In genomic region chr20:62752671-62753501, GRCh38 we compare ENCODE assay signal across 17 cellular contexts. TPM values are rescaled to one million over a fixed set of nuclear protein-coding genes. Genes with fewer than 3 reads are reported as not detected.
DNase-seq lines count a peak whose midpoint lies in the region; ATAC-seq, FAIRE-seq and TF ChIP-seq lines count a peak whose summit lies in the region.
"Had no signal": no experiment of that assay in that cellular context is flagged by ENCODE, and none has a peak within 500 bp of the region (broad histone marks: within the 10 kb centered on the region; RNA-seq: fewer than 3 reads in every experiment).

No MANE protein-coding gene starts in this region.

- H3K79me2 ChIP-seq in HCT116 (ENCODE audit: insufficient read depth, low read length) (peaks cover 72% of the 10 kb centered on the region), K562 (ENCODE audit: control insufficient read depth, insufficient read depth, low read length) (no peaks in the 10 kb centered on the region)

- peaks cover 3% of the 10 kb centered on the region for H3K9me1 ChIP-seq in K562 (ENCODE audit: control insufficient read depth, insufficient read depth, low read length)

- no peaks in the 10 kb centered on the region for H3K9me2 ChIP-seq in HCT116 (ENCODE audit: insufficient read depth)

- peaks cover 13% of the 10 kb centered on the region; the same call in 1 of the 2 replicates for H4K20me1 ChIP-seq in HCT116 (ENCODE audit: insufficient read depth)
- no peaks in the 10 kb centered on the region for H4K20me1 ChIP-seq in K562 (replicated peaks; ENCODE audit: control insufficient read depth, insufficient read depth, low read length)

- H3K36me3 ChIP-seq in HCT116 (ENCODE audit: control insufficient read depth in 1 of 2, insufficient read depth in 2 of 2, low read length in 2 of 2), result peaks cover 16 to 36% of the 10 kb centered on the region in 2 experiments; a peak in 2 of 4 replicates
- H3K36me3 ChIP-seq in K562 (ENCODE audit: control insufficient read depth, insufficient read depth, low read length), result no peaks in the 10 kb centered on the region
- H3K36me3 ChIP-seq in spleen, result no peaks in the 10 kb centered on the region
- H3K36me3 ChIP-seq: gastrocnemius medialis, vagina had no signal

- POLR2A ChIA-PET in HCT116 (lab: Charles Lee) (no interaction called here), K562 (lab: Yijun Ruan, JAX) (interaction anchor here (0.6 kb wide), 2 partner anchors 11 to 688 kb away, joined by 3 read pairs; no protein-coding TSS in a partner anchor)

- TF ChIP-seq CTCF in HCT116 (IDR thresholded peaks at IDR 0.05 in 2 of 3, conservative IDR thresholded peaks at IDR 0.05 in 1 of 3; ENCODE audit: borderline replicate concordance in 1 of 3, insufficient read depth in 1 of 3, low read depth in 2 of 3, low read length in 2 of 3) (no peak), K562 (IDR thresholded peaks at IDR 0.05 in 2 of 3, conservative IDR thresholded peaks at IDR 0.05 in 1 of 3; ENCODE audit: insufficient read depth in 2 of 3, low read depth in 1 of 3, low read length in 3 of 3) (no peak), spleen (IDR thresholded peaks at IDR 0.05 in 8 of 11, conservative IDR thresholded peaks at IDR 0.05 in 3 of 11) (no peak)

- CTCF ChIA-PET in HCT116 (lab: Charles Lee), result no interaction called here
- CTCF ChIA-PET in K562 (lab: Yijun Ruan, JAX; ENCODE audit: low intra/inter-chr PET ratio), result no interaction called here

- H3K9ac ChIP-seq in HCT116 (ENCODE audit: low read length) (no peak overlapping the region), K562 (ENCODE audit: insufficient read depth in 1 of 2, low read depth in 2 of 2, low read length in 2 of 2) (peak overlapping the region in 1 of 2 experiments; percentile 82; a peak in 1 of 4 replicates)

- TF ChIP-seq RAD21 in HCT116 (IDR thresholded peaks at IDR 0.05; ENCODE audit: low read depth), result no peak
- no peak for TF ChIP-seq RAD21 in K562 (CRISPR knock-in tag; conservative IDR thresholded peaks at IDR 0.05 in 1 of 2, IDR thresholded peaks at IDR 0.05 in 1 of 2)

- H3K4me3 ChIP-seq in HCT116 (replicated peaks in 1 of 2; ENCODE audit: low read depth in 1 of 2, low read length in 2 of 2) (no peak overlapping the region), K562 (no peak overlapping the region), spleen (no peak overlapping the region)
- H3K4me3 ChIP-seq: gastrocnemius medialis, vagina had no signal

- TF ChIP-seq POLR2A in HCT116 (IDR thresholded peaks at IDR 0.05; ENCODE audit: borderline replicate concordance, extremely low read depth, insufficient read depth, insufficient read length) (no peak), K562 (conservative IDR thresholded peaks at IDR 0.05) (no peak), spleen (IDR thresholded peaks at IDR 0.05) (no peak)

- H3K4me1 ChIP-seq in HCT116 (ENCODE audit: control insufficient read depth in 1 of 2, insufficient read depth in 2 of 2, low read length in 2 of 2), result peaks cover 0 to 24% of the 10 kb centered on the region in 2 experiments; a peak in 1 of 4 replicates
- peaks cover 6 to 30% of the 10 kb centered on the region in 2 experiments; a peak in 4 of 5 replicates for H3K4me1 ChIP-seq in K562 (replicated peaks in 1 of 2; ENCODE audit: control insufficient read depth in 2 of 2, insufficient read depth in 2 of 2, low read length in 2 of 2)
- peaks cover 0 to 9% (median 0%) of the 10 kb centered on the region in 6 donors for H3K4me1 ChIP-seq in spleen
- H3K4me1 ChIP-seq: gastrocnemius medialis, vagina had no signal

- peak overlapping the region; percentile 34; the same call in 1 of the 2 replicates for H3K27ac ChIP-seq in HCT116 (ENCODE audit: low read depth, low read length)
- no peak overlapping the region for H3K27ac ChIP-seq in K562 (ENCODE audit: extremely low read depth, low read depth, low read length)
- H3K27ac ChIP-seq in spleen, result no peak overlapping the region
- H3K27ac ChIP-seq: gastrocnemius medialis, vagina had no signal

- BruUV-seq in HCT116 (replicated peaks; lab: Mats Ljungman, UMichigan) (no TSS peak), K562 (replicated peaks; lab: Mats Ljungman, UMichigan) (no TSS peak)

- WGBS in K562 (ENCODE audit: insufficient coverage, low coverage, missing lambda C conversion rate), result 44% methylated on average over 22 of the region's 29 CpGs
- WGBS in spleen, 5 donors, result 80 to 84% (median 82%) methylated on average over 15 to 29 of the region's 29 CpGs

- no peaks in the 10 kb centered on the region for H3K27me3 ChIP-seq in HCT116 (ENCODE audit: insufficient read depth, low read length)
- peaks cover 14 to 18% of the 10 kb centered on the region in 2 experiments; a peak in 4 of 5 replicates for H3K27me3 ChIP-seq in K562 (ENCODE audit: control insufficient read depth in 2 of 2, insufficient read depth in 2 of 2, low read length in 2 of 2)
- peaks cover 0 to 53% (median 9%) of the 10 kb centered on the region in 7 donors for H3K27me3 ChIP-seq in spleen (replicated peaks in 1 of 7)
- H3K27me3 ChIP-seq: vagina had no signal

- RAD21 ChIA-PET in HCT116 (lab: Charles Lee; ENCODE audit: low non-redundant PET in 1 of 2, low total read pairs in 2 of 2, uncharacterized antibody in 2 of 2, unreplicated experiment in 2 of 2), result no interaction called here

- H3K9me3 ChIP-seq in HCT116 (ENCODE audit: control insufficient read depth in 1 of 2, insufficient read depth in 1 of 2, low read depth in 1 of 2, low read length in 2 of 2) (no peaks in the 10 kb centered on the region), K562 (replicated peaks; ENCODE audit: control insufficient read depth, insufficient read depth, low read depth, low read length) (no peaks in the 10 kb centered on the region), spleen (peaks cover 0 to 7% (median 0%) of the 10 kb centered on the region in 8 donors)
- H3K9me3 ChIP-seq: gastrocnemius medialis, vagina had no signal

- no peak for TF ChIP-seq EP300 in K562 (IDR thresholded peaks at IDR 0.05; ENCODE audit: low read length)

- no peaks in the 10 kb centered on the region for H3K9me3 Mint-ChIP-seq in activated naive CD4-positive, alpha-beta T cell treated with anti-CD3 and anti-CD28 coated beads, Interleukin-2, amount 50 U/mL, for 72 hours
- H3K9me3 Mint-ChIP-seq: activated CD8-positive, alpha-beta T cell treated with anti-CD3 and anti-CD28 coated beads for 36 hours; CD4-positive, alpha-beta memory T cell; effector memory CD8-positive, alpha-beta T cell had no signal

- DNase-seq in HCT116 (ENCODE audit: low read depth, low spot score) (no peak), K562 (ENCODE audit: extremely low read depth in 1 of 4, low spot score in 3 of 4) (no peak), left kidney (ENCODE audit: low read depth, low spot score) (peak; percentile 27), spleen (peak; percentile 54)
- DNase-seq in activated naive CD4-positive, alpha-beta T cell treated with anti-CD3 and anti-CD28 coated beads, Interleukin-2, amount 50 U/mL, for 72 hours (ENCODE audit: low spot score in 2 of 2), result no peak
- DNase-seq: activated CD8-positive, alpha-beta T cell treated with anti-CD3 and anti-CD28 coated beads for 36 hours; CD4-positive, alpha-beta memory T cell; effector memory CD8-positive, alpha-beta T cell; gastrocnemius medialis; NCI-H2029; NCI-H69; stimulated activated CD4-positive, alpha-beta T cell treated with anti-CD3 and anti-CD28 coated beads, Interleukin-4, amount 100 ng/mL, for 24 hours had no signal

- ATAC-seq in HCT116, result no peak
- ATAC-seq in K562, result peak; percentile 66
- ATAC-seq in HG02642 (IDR thresholded peaks at IDR 0.05; ENCODE audit: poor library complexity, unreplicated experiment), result no peak
- no peak for ATAC-seq in HG02759 (IDR thresholded peaks at IDR 0.05; ENCODE audit: unreplicated experiment)
- no peak for ATAC-seq in activated naive CD4-positive, alpha-beta T cell treated with anti-CD3 and anti-CD28 coated beads, Interleukin-2, amount 50 U/mL, for 72 hours
- ATAC-seq: activated CD8-positive, alpha-beta T cell treated with anti-CD3 and anti-CD28 coated beads for 36 hours; effector memory CD8-positive, alpha-beta T cell; gastrocnemius medialis had no signal

- H3K36me3 Mint-ChIP-seq in activated naive CD4-positive, alpha-beta T cell treated with anti-CD3 and anti-CD28 coated beads, Interleukin-2, amount 50 U/mL, for 72 hours, result no peaks in the 10 kb centered on the region
- H3K36me3 Mint-ChIP-seq: CD4-positive, alpha-beta memory T cell had no signal

- H2AFZ ChIP-seq in HCT116 (ENCODE audit: low read depth, low read length, poor library complexity, severe bottlenecking) (no peak overlapping the region), K562 (ENCODE audit: low read depth, low read length) (peak overlapping the region; percentile 83)

- intact Hi-C loops in HCT116 (cut with micrococcal nuclease) (no loop called here), K562 (cut with micrococcal nuclease) (no loop called here), spleen (cut with DNase I; ENCODE audit: low total_unique reads) (no loop called here)

- H3K4me2 ChIP-seq in HCT116 (ENCODE audit: low read length), result no peak overlapping the region
- peak overlapping the region; percentile 46 for H3K4me2 ChIP-seq in K562 (ENCODE audit: insufficient read depth, low read length)

- peak; percentile 63 for FAIRE-seq in K562 (lab: Jason Lieb, UNC)
- FAIRE-seq: islet of Langerhans had no signal

- in situ Hi-C loops in K562 (cut with MboI), result no loop called here

- H3K27ac Mint-ChIP-seq in activated naive CD4-positive, alpha-beta T cell treated with anti-CD3 and anti-CD28 coated beads, Interleukin-2, amount 50 U/mL, for 72 hours, result no peak overlapping the region
- H3K27ac Mint-ChIP-seq: activated CD8-positive, alpha-beta T cell treated with anti-CD3 and anti-CD28 coated beads for 36 hours; CD4-positive, alpha-beta memory T cell; effector memory CD8-positive, alpha-beta T cell had no signal

RNA-seq across cellular contexts. Expression of gene MRGBP, which starts 43.4 kb away (rescaled TPM):
- 33.8 TPM for total RNA-seq in HCT116 (2021; ENCODE audit: unreplicated experiment)
- 28.7 and 30.0 TPM in 2 replicates for polyA plus RNA-seq in HCT116 (2012)
- total RNA-seq in K562 (2011; cell fraction: chromatin; rRNA removed; ENCODE audit: low replicate concordance), result 11.0 and 21.6 TPM in 2 replicates
- total RNA-seq in K562 (2011; cell fraction: nucleolus; rRNA removed), result 16.4 and 17.2 TPM in 2 replicates
- total RNA-seq in K562 (2011; cell fraction: nucleoplasm; rRNA removed), result 12.8 and 15.0 TPM in 2 replicates
- 31.3 and 37.0 TPM in 2 replicates for total RNA-seq in K562 (2014; rRNA removed)
- 18.1 TPM in 2 replicates for total RNA-seq in K562 (2014; rRNA removed; fragmentation: Illumina TruSeq; extraction: Trizol)
- total RNA-seq in K562 (2015; rRNA removed; fragmentation: Illumina TruSeq; extraction: Trizol), result 25.2 and 25.7 TPM in 2 replicates
- total RNA-seq in K562 (2021), result 25.1 and 26.1 TPM in 2 replicates
- 18.7 and 20.7 TPM in 2 replicates for polyA plus RNA-seq in K562 (2011; rRNA removed)
- 20.8 and 28.5 TPM in 2 replicates for polyA plus RNA-seq in K562 (2011; cell fraction: cytosol; rRNA removed)
- polyA plus RNA-seq in K562 (2011; cell fraction: nucleus; rRNA removed), result 27.0 and 39.1 TPM in 2 replicates
- polyA plus RNA-seq in K562 (2012), result 14.8 and 21.7 TPM in 2 replicates
- polyA plus RNA-seq in K562 (2014; fragmentation: Illumina TruSeq; extraction: Trizol), result 18.4 and 21.0 TPM in 2 replicates
- polyA plus RNA-seq in K562 (2014; fragmentation: Nextera tagmentation; extraction: Ambion mirVana), result 1 to 10 TPM; 1.9 to 2.8 TPM
- 26.3 and 26.7 TPM in 2 replicates for polyA plus RNA-seq in K562 (2014; rRNA removed)
- 12.7 and 15.7 TPM in 2 replicates for polyA minus RNA-seq in K562 (2011; rRNA and poly(A)+ RNA removed)
- 9.6 and 11.5 TPM in 2 replicates for polyA minus RNA-seq in K562 (2011; cell fraction: cytosol; rRNA and poly(A)+ RNA removed)
- polyA minus RNA-seq in K562 (2011; cell fraction: nucleus; rRNA and poly(A)+ RNA removed), result 9.4 and 12.2 TPM in 2 replicates
- 10 to 100 TPM in 4 of 7 donors, 1 to 10 TPM in 3; 8.5 to 15.7 (median 12.0) TPM for total RNA-seq in spleen
- 10 to 100 TPM; 10.6 to 13.1 (median 12.6) TPM for polyA plus RNA-seq in spleen
- total RNA-seq in activated naive CD4-positive, alpha-beta T cell treated with anti-CD3 and anti-CD28 coated beads, Interleukin-2, amount 50 U/mL, for 72 hours, result 10 to 100 TPM; 13.5 to 19.4 TPM

RNA-seq across cellular contexts. Expression of gene NTSR1, which starts 44.2 kb away (rescaled TPM):
- 187 TPM for total RNA-seq in HCT116 (2021; ENCODE audit: unreplicated experiment)
- 139 and 172 TPM in 2 replicates for polyA plus RNA-seq in HCT116 (2012)
- 0.25 TPM in 1 of 2 replicates, not detected in the other for total RNA-seq in K562 (2011; cell fraction: chromatin; rRNA removed; ENCODE audit: low replicate concordance)
- 0.17 TPM in 1 of 2 replicates, not detected in the other for total RNA-seq in K562 (2011; cell fraction: nucleolus; rRNA removed)
- total RNA-seq in K562 (2011; cell fraction: nucleoplasm; rRNA removed), result 0.15 TPM in 2 replicates
- total RNA-seq in K562 (2014; rRNA removed), result 0.41 TPM in 1 of 2 replicates, not detected in the other
- total RNA-seq in K562 (2014; rRNA removed; fragmentation: Illumina TruSeq; extraction: Trizol), result 0.04 TPM in 1 of 2 replicates, not detected in the other
- total RNA-seq in K562 (2015; rRNA removed; fragmentation: Illumina TruSeq; extraction: Trizol), result 0.14 and 0.15 TPM in 2 replicates
- 0.38 and 0.40 TPM in 2 replicates for total RNA-seq in K562 (2021)
- 0.07 and 0.12 TPM in 2 replicates for polyA plus RNA-seq in K562 (2011; rRNA removed)
- polyA plus RNA-seq in K562 (2011; cell fraction: cytosol; rRNA removed), result 0.10 and 0.31 TPM in 2 replicates
- polyA plus RNA-seq in K562 (2011; cell fraction: nucleus; rRNA removed), result 0.13 and 0.24 TPM in 2 replicates
- 0.51 and 0.61 TPM in 2 replicates for polyA plus RNA-seq in K562 (2012)
- polyA plus RNA-seq in K562 (2014; fragmentation: Illumina TruSeq; extraction: Trizol), result 0.22 and 0.25 TPM in 2 replicates
- polyA plus RNA-seq in K562 (2014; fragmentation: Nextera tagmentation; extraction: Ambion mirVana), result not detected
- 0.04 and 0.12 TPM in 2 replicates for polyA plus RNA-seq in K562 (2014; rRNA removed)
- polyA minus RNA-seq in K562 (2011; rRNA and poly(A)+ RNA removed), result 0.06 and 0.07 TPM in 2 replicates
- not detected in 2 replicates for polyA minus RNA-seq in K562 (2011; cell fraction: cytosol; rRNA and poly(A)+ RNA removed)
- polyA minus RNA-seq in K562 (2011; cell fraction: nucleus; rRNA and poly(A)+ RNA removed), result 0.13 TPM in 1 of 2 replicates, not detected in the other
- total RNA-seq in spleen, result 1 to 10 TPM in 3 of 7 donors, under 1 TPM in 4; 0.51 to 5.7 (median 0.92) TPM
- polyA plus RNA-seq in spleen, result under 1 TPM; 0.14 to 0.30 (median 0.26) TPM
- total RNA-seq in activated naive CD4-positive, alpha-beta T cell treated with anti-CD3 and anti-CD28 coated beads, Interleukin-2, amount 50 U/mL, for 72 hours, result not detected
- total RNA-seq: activated CD8-positive, alpha-beta T cell treated with anti-CD3 and anti-CD28 coated beads for 36 hours; renal cortical epithelial cell had no signal
- polyA plus RNA-seq: CD4-positive, alpha-beta memory T cell had no signal

RNA-seq across cellular contexts. Expression of gene OGFR, which starts 51.7 kb away (rescaled TPM):
- total RNA-seq in HCT116 (2021; ENCODE audit: unreplicated experiment) (73.6 TPM), K562 (2014; rRNA removed) (56.3 and 56.5 TPM in 2 replicates), K562 (2014; rRNA removed; fragmentation: Illumina TruSeq; extraction: Trizol) (8.9 and 10.3 TPM in 2 replicates), K562 (2015; rRNA removed; fragmentation: Illumina TruSeq; extraction: Trizol) (17.5 and 18.7 TPM in 2 replicates), K562 (2021) (33.1 and 36.5 TPM in 2 replicates), spleen (10 to 100 TPM; 69.8 to 91.0 (median 78.2) TPM)
- 59.4 and 59.5 TPM in 2 replicates for polyA plus RNA-seq in HCT116 (2012)
- 16.5 and 43.5 TPM in 2 replicates for total RNA-seq in K562 (2011; cell fraction: chromatin; rRNA removed; ENCODE audit: low replicate concordance)
- total RNA-seq in K562 (2011; cell fraction: nucleolus; rRNA removed), result 33.8 and 38.4 TPM in 2 replicates
- total RNA-seq in K562 (2011; cell fraction: nucleoplasm; rRNA removed), result 22.4 and 24.6 TPM in 2 replicates
- polyA plus RNA-seq in K562 (2011; rRNA removed) (23.3 and 25.4 TPM in 2 replicates), K562 (2014; fragmentation: Illumina TruSeq; extraction: Trizol) (16.6 and 22.0 TPM in 2 replicates), K562 (2014; fragmentation: Nextera tagmentation; extraction: Ambion mirVana) (under 1 TPM; 0.39 TPM), K562 (2014; rRNA removed) (34.2 and 36.7 TPM in 2 replicates), spleen (100 to 1,000 TPM in 1 of 3 donors, 10 to 100 TPM in 2; 46.0 to 127 (median 66.9) TPM)
- polyA plus RNA-seq in K562 (2011; cell fraction: cytosol; rRNA removed), result 15.8 and 36.7 TPM in 2 replicates
- 32.3 and 48.8 TPM in 2 replicates for polyA plus RNA-seq in K562 (2011; cell fraction: nucleus; rRNA removed)
- 21.1 and 26.0 TPM in 2 replicates for polyA plus RNA-seq in K562 (2012)
- 17.7 and 23.1 TPM in 2 replicates for polyA minus RNA-seq in K562 (2011; rRNA and poly(A)+ RNA removed)
- 19.9 and 22.3 TPM in 2 replicates for polyA minus RNA-seq in K562 (2011; cell fraction: cytosol; rRNA and poly(A)+ RNA removed)
- polyA minus RNA-seq in K562 (2011; cell fraction: nucleus; rRNA and poly(A)+ RNA removed), result 8.8 and 9.7 TPM in 2 replicates
- 10 to 100 TPM; 32.9 to 51.6 TPM for total RNA-seq in activated naive CD4-positive, alpha-beta T cell treated with anti-CD3 and anti-CD28 coated beads, Interleukin-2, amount 50 U/mL, for 72 hours

Comparison
In these comparisons a context has a peak if more than half of its experiments do, and no peak if none do; other contexts are left out.
1. DNase-seq: peak in left kidney (single experiment) and spleen (single experiment); none in HCT116 (single experiment), K562 (0 of 4) and activated naive CD4-positive, alpha-beta T cell treated with anti-CD3 and anti-CD28 coated beads, Interleukin-2, amount 50 U/mL, for 72 hours (0 of 2).
2. RNA of gene NTSR1, which starts 44.2 kb away (total RNA-seq): 187 TPM in HCT116 (single experiment); 0.51 to 5.7 TPM in spleen, 0.04 to 0.41 TPM in K562 and not detected in activated naive CD4-positive, alpha-beta T cell treated with anti-CD3 and anti-CD28 coated beads, Interleukin-2, amount 50 U/mL, for 72 hours; every median in the first group is over 10 times any median in the second.
3. Of the 22 proteins assayed by ChIP-seq in both K562 and HCT116: peak only in K562: FOSL1, JUND, ZBTB33 and ZFX; only in HCT116: none; in both: none; in neither: 17; mixed calls (peak in some experiments, not most) for 1.